ENCODE assay signal across 1 cellular context in genomic region chr11:65589444-65590239, GRCh38.
A peak's percentile ranks its signal among the peaks of the same experiment; 100 is the strongest.
TF ChIP-seq lines count a peak whose summit lies in the region.

No MANE protein-coding gene starts in this region.

TF ChIP-seq in GM12878, 131 proteins besides CTCF, POLR2A, EP300 and RAD21 (continues in another document):
- TF ChIP-seq GATAD2B (conservative IDR thresholded peaks at IDR 0.05; ENCODE audit: low read depth) = 0 out of 2 replicates have a peak, but pooled peaks have one; percentile 45
- TF ChIP-seq TAF1 (IDR thresholded peaks at IDR 0.05; ENCODE audit: borderline replicate concordance, low read depth, low read length) = no peak
- TF ChIP-seq TBL1XR1 (IDR thresholded peaks at IDR 0.05; ENCODE audit: low read depth, low read length) = peak; percentile 67; the same call in 1 of the 2 replicates
- TF ChIP-seq, protein P1, sequence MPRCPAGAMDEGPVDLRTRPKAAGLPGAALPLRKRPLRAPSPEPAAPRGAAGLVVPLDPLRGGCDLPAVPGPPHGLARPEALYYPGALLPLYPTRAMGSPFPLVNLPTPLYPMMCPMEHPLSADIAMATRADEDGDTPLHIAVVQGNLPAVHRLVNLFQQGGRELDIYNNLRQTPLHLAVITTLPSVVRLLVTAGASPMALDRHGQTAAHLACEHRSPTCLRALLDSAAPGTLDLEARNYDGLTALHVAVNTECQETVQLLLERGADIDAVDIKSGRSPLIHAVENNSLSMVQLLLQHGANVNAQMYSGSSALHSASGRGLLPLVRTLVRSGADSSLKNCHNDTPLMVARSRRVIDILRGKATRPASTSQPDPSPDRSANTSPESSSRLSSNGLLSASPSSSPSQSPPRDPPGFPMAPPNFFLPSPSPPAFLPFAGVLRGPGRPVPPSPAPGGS (IDR thresholded peaks at IDR 0.05; ENCODE audit: borderline replicate concordance, insufficient read depth, low read depth, low read length, poor library complexity, severe bottlenecking) = no peak
- no peak for TF ChIP-seq ATF7 (IDR thresholded peaks at IDR 0.05; ENCODE audit: low read depth)
- TF ChIP-seq CREM (IDR thresholded peaks at IDR 0.05; ENCODE audit: low read depth) = peak; percentile 61; the same call in 1 of the 2 replicates
- no peak for TF ChIP-seq ESRRA (IDR thresholded peaks at IDR 0.05; ENCODE audit: low read length)
- no peak for TF ChIP-seq IKZF2 (IDR thresholded peaks at IDR 0.05)
- TF ChIP-seq POLR2AphosphoS2 (IDR thresholded peaks at IDR 0.05; ENCODE audit: low read depth, low read length) = no peak
- TF ChIP-seq RFX5 (IDR thresholded peaks at IDR 0.05; ENCODE audit: low read depth, low read length) = no peak
- TF ChIP-seq JUNB (IDR thresholded peaks at IDR 0.05) = no peak
- TF ChIP-seq, protein P2, sequence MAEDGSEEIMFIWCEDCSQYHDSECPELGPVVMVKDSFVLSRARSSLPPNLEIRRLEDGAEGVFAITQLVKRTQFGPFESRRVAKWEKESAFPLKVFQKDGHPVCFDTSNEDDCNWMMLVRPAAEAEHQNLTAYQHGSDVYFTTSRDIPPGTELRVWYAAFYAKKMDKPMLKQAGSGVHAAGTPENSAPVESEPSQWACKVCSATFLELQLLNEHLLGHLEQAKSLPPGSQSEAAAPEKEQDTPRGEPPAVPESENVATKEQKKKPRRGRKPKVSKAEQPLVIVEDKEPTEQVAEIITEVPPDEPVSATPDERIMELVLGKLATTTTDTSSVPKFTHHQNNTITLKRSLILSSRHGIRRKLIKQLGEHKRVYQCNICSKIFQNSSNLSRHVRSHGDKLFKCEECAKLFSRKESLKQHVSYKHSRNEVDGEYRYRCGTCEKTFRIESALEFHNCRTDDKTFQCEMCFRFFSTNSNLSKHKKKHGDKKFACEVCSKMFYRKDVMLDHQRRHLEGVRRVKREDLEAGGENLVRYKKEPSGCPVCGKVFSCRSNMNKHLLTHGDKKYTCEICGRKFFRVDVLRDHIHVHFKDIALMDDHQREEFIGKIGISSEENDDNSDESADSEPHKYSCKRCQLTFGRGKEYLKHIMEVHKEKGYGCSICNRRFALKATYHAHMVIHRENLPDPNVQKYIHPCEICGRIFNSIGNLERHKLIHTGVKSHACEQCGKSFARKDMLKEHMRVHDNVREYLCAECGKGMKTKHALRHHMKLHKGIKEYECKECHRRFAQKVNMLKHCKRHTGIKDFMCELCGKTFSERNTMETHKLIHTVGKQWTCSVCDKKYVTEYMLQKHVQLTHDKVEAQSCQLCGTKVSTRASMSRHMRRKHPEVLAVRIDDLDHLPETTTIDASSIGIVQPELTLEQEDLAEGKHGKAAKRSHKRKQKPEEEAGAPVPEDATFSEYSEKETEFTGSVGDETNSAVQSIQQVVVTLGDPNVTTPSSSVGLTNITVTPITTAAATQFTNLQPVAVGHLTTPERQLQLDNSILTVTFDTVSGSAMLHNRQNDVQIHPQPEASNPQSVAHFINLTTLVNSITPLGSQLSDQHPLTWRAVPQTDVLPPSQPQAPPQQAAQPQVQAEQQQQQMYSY (CRISPR knock-in tag; IDR thresholded peaks at IDR 0.05) = no peak
- TF ChIP-seq, protein P3, sequence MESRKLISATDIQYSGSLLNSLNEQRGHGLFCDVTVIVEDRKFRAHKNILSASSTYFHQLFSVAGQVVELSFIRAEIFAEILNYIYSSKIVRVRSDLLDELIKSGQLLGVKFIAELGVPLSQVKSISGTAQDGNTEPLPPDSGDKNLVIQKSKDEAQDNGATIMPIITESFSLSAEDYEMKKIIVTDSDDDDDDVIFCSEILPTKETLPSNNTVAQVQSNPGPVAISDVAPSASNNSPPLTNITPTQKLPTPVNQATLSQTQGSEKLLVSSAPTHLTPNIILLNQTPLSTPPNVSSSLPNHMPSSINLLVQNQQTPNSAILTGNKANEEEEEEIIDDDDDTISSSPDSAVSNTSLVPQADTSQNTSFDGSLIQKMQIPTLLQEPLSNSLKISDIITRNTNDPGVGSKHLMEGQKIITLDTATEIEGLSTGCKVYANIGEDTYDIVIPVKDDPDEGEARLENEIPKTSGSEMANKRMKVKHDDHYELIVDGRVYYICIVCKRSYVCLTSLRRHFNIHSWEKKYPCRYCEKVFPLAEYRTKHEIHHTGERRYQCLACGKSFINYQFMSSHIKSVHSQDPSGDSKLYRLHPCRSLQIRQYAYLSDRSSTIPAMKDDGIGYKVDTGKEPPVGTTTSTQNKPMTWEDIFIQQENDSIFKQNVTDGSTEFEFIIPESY (IDR thresholded peaks at IDR 0.05) = no peak
- TF ChIP-seq, protein P4, sequence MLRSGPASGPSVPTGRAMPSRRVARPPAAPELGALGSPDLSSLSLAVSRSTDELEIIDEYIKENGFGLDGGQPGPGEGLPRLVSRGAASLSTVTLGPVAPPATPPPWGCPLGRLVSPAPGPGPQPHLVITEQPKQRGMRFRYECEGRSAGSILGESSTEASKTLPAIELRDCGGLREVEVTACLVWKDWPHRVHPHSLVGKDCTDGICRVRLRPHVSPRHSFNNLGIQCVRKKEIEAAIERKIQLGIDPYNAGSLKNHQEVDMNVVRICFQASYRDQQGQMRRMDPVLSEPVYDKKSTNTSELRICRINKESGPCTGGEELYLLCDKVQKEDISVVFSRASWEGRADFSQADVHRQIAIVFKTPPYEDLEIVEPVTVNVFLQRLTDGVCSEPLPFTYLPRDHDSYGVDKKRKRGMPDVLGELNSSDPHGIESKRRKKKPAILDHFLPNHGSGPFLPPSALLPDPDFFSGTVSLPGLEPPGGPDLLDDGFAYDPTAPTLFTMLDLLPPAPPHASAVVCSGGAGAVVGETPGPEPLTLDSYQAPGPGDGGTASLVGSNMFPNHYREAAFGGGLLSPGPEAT (IDR thresholded peaks at IDR 0.05; ENCODE audit: low read depth) = 0 out of 2 replicates have a peak, but pooled peaks have one; percentile 20
- TF ChIP-seq NFXL1 (IDR thresholded peaks at IDR 0.05; ENCODE audit: borderline replicate concordance) = no peak
- no peak for TF ChIP-seq ZNF217 (IDR thresholded peaks at IDR 0.05)
- TF ChIP-seq, protein P5, sequence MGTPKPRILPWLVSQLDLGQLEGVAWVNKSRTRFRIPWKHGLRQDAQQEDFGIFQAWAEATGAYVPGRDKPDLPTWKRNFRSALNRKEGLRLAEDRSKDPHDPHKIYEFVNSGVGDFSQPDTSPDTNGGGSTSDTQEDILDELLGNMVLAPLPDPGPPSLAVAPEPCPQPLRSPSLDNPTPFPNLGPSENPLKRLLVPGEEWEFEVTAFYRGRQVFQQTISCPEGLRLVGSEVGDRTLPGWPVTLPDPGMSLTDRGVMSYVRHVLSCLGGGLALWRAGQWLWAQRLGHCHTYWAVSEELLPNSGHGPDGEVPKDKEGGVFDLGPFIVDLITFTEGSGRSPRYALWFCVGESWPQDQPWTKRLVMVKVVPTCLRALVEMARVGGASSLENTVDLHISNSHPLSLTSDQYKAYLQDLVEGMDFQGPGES (IDR thresholded peaks at IDR 0.05) = no peak
- TF ChIP-seq, protein P6, sequence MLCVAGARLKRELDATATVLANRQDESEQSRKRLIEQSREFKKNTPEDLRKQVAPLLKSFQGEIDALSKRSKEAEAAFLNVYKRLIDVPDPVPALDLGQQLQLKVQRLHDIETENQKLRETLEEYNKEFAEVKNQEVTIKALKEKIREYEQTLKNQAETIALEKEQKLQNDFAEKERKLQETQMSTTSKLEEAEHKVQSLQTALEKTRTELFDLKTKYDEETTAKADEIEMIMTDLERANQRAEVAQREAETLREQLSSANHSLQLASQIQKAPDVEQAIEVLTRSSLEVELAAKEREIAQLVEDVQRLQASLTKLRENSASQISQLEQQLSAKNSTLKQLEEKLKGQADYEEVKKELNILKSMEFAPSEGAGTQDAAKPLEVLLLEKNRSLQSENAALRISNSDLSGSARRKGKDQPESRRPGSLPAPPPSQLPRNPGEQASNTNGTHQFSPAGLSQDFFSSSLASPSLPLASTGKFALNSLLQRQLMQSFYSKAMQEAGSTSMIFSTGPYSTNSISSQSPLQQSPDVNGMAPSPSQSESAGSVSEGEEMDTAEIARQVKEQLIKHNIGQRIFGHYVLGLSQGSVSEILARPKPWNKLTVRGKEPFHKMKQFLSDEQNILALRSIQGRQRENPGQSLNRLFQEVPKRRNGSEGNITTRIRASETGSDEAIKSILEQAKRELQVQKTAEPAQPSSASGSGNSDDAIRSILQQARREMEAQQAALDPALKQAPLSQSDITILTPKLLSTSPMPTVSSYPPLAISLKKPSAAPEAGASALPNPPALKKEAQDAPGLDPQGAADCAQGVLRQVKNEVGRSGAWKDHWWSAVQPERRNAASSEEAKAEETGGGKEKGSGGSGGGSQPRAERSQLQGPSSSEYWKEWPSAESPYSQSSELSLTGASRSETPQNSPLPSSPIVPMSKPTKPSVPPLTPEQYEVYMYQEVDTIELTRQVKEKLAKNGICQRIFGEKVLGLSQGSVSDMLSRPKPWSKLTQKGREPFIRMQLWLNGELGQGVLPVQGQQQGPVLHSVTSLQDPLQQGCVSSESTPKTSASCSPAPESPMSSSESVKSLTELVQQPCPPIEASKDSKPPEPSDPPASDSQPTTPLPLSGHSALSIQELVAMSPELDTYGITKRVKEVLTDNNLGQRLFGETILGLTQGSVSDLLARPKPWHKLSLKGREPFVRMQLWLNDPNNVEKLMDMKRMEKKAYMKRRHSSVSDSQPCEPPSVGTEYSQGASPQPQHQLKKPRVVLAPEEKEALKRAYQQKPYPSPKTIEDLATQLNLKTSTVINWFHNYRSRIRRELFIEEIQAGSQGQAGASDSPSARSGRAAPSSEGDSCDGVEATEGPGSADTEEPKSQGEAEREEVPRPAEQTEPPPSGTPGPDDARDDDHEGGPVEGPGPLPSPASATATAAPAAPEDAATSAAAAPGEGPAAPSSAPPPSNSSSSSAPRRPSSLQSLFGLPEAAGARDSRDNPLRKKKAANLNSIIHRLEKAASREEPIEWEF (IDR thresholded peaks at IDR 0.05; ENCODE audit: insufficient replicate concordance, low read depth, low read length) = no peak
- TF ChIP-seq HCFC1 (IDR thresholded peaks at IDR 0.05; ENCODE audit: low read length) = no peak
- no peak for TF ChIP-seq ZZZ3 (IDR thresholded peaks at IDR 0.05; ENCODE audit: control insufficient read depth, insufficient read length, low read depth)
- TF ChIP-seq, protein P7, sequence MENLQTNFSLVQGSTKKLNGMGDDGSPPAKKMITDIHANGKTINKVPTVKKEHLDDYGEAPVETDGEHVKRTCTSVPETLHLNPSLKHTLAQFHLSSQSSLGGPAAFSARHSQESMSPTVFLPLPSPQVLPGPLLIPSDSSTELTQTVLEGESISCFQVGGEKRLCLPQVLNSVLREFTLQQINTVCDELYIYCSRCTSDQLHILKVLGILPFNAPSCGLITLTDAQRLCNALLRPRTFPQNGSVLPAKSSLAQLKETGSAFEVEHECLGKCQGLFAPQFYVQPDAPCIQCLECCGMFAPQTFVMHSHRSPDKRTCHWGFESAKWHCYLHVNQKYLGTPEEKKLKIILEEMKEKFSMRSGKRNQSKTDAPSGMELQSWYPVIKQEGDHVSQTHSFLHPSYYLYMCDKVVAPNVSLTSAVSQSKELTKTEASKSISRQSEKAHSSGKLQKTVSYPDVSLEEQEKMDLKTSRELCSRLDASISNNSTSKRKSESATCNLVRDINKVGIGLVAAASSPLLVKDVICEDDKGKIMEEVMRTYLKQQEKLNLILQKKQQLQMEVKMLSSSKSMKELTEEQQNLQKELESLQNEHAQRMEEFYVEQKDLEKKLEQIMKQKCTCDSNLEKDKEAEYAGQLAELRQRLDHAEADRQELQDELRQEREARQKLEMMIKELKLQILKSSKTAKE (IDR thresholded peaks at IDR 0.05; ENCODE audit: low read depth, poor library complexity, severe bottlenecking) = no peak
- TF ChIP-seq, protein P8, sequence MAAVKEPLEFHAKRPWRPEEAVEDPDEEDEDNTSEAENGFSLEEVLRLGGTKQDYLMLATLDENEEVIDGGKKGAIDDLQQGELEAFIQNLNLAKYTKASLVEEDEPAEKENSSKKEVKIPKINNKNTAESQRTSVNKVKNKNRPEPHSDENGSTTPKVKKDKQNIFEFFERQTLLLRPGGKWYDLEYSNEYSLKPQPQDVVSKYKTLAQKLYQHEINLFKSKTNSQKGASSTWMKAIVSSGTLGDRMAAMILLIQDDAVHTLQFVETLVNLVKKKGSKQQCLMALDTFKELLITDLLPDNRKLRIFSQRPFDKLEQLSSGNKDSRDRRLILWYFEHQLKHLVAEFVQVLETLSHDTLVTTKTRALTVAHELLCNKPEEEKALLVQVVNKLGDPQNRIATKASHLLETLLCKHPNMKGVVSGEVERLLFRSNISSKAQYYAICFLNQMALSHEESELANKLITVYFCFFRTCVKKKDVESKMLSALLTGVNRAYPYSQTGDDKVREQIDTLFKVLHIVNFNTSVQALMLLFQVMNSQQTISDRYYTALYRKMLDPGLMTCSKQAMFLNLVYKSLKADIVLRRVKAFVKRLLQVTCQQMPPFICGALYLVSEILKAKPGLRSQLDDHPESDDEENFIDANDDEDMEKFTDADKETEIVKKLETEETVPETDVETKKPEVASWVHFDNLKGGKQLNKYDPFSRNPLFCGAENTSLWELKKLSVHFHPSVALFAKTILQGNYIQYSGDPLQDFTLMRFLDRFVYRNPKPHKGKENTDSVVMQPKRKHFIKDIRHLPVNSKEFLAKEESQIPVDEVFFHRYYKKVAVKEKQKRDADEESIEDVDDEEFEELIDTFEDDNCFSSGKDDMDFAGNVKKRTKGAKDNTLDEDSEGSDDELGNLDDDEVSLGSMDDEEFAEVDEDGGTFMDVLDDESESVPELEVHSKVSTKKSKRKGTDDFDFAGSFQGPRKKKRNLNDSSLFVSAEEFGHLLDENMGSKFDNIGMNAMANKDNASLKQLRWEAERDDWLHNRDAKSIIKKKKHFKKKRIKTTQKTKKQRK (IDR thresholded peaks at IDR 0.05; ENCODE audit: low read depth, low read length) = no peak
- TF ChIP-seq ZNF24 (IDR thresholded peaks at IDR 0.05) = no peak
- peak; percentile 64 for TF ChIP-seq SP1 (IDR thresholded peaks at IDR 0.05; ENCODE audit: low read depth, low read length)
- TF ChIP-seq RUNX3 (IDR thresholded peaks at IDR 0.05; ENCODE audit: low read length) = peak; percentile 92
- TF ChIP-seq CHD4 (IDR thresholded peaks at IDR 0.05) = no peak
- TF ChIP-seq ATF2 (IDR thresholded peaks at IDR 0.05; ENCODE audit: low read length) = no peak
- peak; percentile 27; the same call in 1 of the 2 replicates for TF ChIP-seq MTA2 (IDR thresholded peaks at IDR 0.05; ENCODE audit: low read depth)
- TF ChIP-seq PAX8 (IDR thresholded peaks at IDR 0.05) = no peak
- no peak for TF ChIP-seq NKRF (conservative IDR thresholded peaks at IDR 0.05)
- no peak for TF ChIP-seq ZSCAN29 (IDR thresholded peaks at IDR 0.05)
